In the genomic region with DNA sequence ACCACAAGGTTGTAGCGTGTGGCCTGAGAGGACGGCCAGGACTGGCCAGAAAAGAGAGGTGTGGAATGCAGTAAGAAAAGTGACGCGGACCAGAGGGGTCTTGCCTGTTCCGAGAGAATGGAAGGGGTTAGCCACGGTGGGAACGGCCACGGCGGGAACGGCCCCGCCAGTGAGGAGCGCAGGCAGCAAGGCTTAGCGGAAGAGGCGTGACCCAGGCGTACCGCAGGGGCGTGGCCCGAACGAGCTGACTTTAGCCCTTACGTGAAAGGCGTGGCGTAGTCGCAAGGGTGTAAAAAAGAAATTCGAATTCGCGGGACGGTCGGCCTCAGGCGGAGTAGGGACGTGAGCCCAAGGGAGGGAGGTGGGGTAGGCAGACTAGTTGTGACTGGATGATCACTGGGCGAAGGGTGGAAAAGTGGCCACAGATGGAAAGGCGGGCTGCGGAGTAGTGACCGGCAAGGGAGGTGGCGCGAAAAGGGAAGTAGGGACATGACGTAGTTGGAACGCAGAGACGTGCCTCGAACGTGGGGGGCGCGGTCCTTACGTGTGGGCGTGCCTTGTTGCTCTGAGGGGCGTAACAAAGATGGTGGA, we compare ENCODE assay signal across 8 cellular contexts. TPM values are rescaled to one million over a fixed set of nuclear protein-coding genes. Genes with fewer than 3 reads are reported as not detected.
DNase-seq lines count a peak whose midpoint lies in the region; ATAC-seq, FAIRE-seq and TF ChIP-seq lines count a peak whose summit lies in the region.

No MANE protein-coding gene starts in this region.

- no peaks in the 10 kb centered on the region for H3K36me3 ChIP-seq in kidney (ENCODE audit: control insufficient read depth in 1 of 2, insufficient read depth in 2 of 2, low read length in 2 of 2)

- ATAC-seq in GM19025 (IDR thresholded peaks at IDR 0.05; ENCODE audit: low read depth, unreplicated experiment) (peak; percentile 75), HG03196 (IDR thresholded peaks at IDR 0.05; ENCODE audit: unreplicated experiment) (peak; percentile 87)

- TF ChIP-seq CTCF in AG09319 (IDR thresholded peaks at IDR 0.05; ENCODE audit: low read depth, low read length) (no peak), kidney (IDR thresholded peaks at IDR 0.05; ENCODE audit: borderline replicate concordance, extremely low read depth, insufficient read depth) (no peak)

- peak overlapping the region; percentile 99 for H3K27ac ChIP-seq in kidney (ENCODE audit: low read depth in 2 of 2, low read length in 2 of 2)

- H3K4me3 ChIP-seq in kidney (ENCODE audit: low read length in 2 of 2): peak overlapping the region; percentile 92 to 93

- H3K4me1 ChIP-seq in kidney (ENCODE audit: control insufficient read depth in 1 of 2, insufficient read depth in 1 of 2, low read depth in 1 of 2, low read length in 2 of 2): peaks cover 5% of the 10 kb centered on the region in 2 donors

- intact Hi-C loops in kidney (cut with DNase I): no loop called here

- no peak for FAIRE-seq in kidney (lab: Jason Lieb, UNC)

- H3K9ac ChIP-seq in kidney (ENCODE audit: low read length in 2 of 2): peak overlapping the region; percentile 88 to 95

- no peaks in the 10 kb centered on the region for H3K9me3 ChIP-seq in kidney (ENCODE audit: control insufficient read depth in 1 of 2, low read length in 2 of 2)

- DNase-seq in AG09319 (ENCODE audit: extremely low read depth, low read depth): peak; percentile 87
- DNase-seq in NCI-H226: peak; percentile 75
- peak; percentile 71 to 74 (median 72) for DNase-seq in activated CD4-positive, CD25-positive, alpha-beta regulatory T cell (lab: John Stamatoyannopoulos, UW)
- peak; percentile 71 to 78 for DNase-seq in cerebellar nuclear complex (lab: John Stamatoyannopoulos, UW)
- DNase-seq in kidney: peak; percentile 98
- DNase-seq in stimulated activated CD4-positive, alpha-beta T cell treated with anti-CD3 and anti-CD28 coated beads, Interleukin-15, amount 100 ng/mL, for 1 hour (ENCODE audit: low read depth in 1 of 2, low spot score in 1 of 2): peak; percentile 69 to 77

RNA-seq across cellular contexts. Expression of a gene that starts 10.4 kb away (rescaled TPM):
- total RNA-seq in kidney: 30.7 TPM
- 129 TPM for polyA plus RNA-seq in kidney (ENCODE audit: insufficient read depth, low read depth, low replicate concordance)

Comparison
In these comparisons a context has a peak if more than half of its experiments do, and no peak if none do; other contexts are left out.
1. Peak in every context shown above with its lines: DNase-seq, ATAC-seq, H3K4me3 ChIP-seq and H3K27ac ChIP-seq.